In the genomic region with DNA sequence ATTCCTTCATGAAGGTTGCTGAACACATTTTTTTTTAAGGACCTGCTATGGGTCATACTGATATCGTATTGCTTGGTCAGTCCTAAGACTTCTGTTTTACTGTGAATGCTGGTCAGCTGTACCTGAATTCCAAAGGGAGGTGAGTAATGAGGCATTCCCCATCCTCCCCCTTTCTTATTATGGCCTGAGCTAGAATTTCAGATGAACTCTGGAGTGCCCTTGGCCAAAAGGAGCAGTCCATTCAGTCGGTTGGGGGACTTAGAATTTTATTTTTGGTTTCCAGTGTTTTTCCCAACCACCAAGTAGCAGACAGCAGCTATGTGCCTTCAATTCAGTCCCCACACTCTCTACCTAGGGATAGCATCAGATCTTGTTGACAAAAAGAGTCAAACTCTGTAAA, we compare ENCODE assay signal across 21 cellular contexts.
"Had no signal": no experiment of that assay in that cellular context is flagged by ENCODE, and none has a peak within 500 bp of the region (broad histone marks: within the 10 kb centered on the region; RNA-seq: fewer than 3 reads in every experiment).

No MANE protein-coding gene starts in this region.

- H3K9me3 ChIP-seq: Peyer's patch, SJSA1 had no signal

- H3K27me3 ChIP-seq: Peyer's patch, SJSA1 had no signal

- ATAC-seq: Right ventricle myocardium inferior had no signal

- H3K27ac ChIP-seq: HL-60, Peyer's patch, SJSA1, SK-N-MC had no signal

- H3K4me3 ChIP-seq: Peyer's patch, SJSA1, SK-N-MC had no signal

- H3K4me1 ChIP-seq: Peyer's patch, SJSA1 had no signal

- H3K36me3 ChIP-seq: Peyer's patch, SJSA1 had no signal

- DNase-seq: Karpas-422, KG1, MM.1S, NCI-H1092 treated with DMSO at 0.1 percent for 48 hours, NCI-H1436, NCI-H187, NCI-H2029, NCI-H2081 treated with DMSO at 0.1 percent for 48 hours, NCI-H2171, NCI-H226, NCI-H446, NCI-H510A, NCI-H524 treated with DMSO at 0.1 percent for 48 hours, NCI-H69, NCI-H774, Peyer's patch, SHP77 treated with DMSO at 0.1 percent for 48 hours had no signal
